In genomic region chr19:16429066-16429758, GRCh38 we compare ENCODE assay signal across 9 cellular contexts. TPM values are rescaled to one million over a fixed set of nuclear protein-coding genes. Genes with fewer than 3 reads are reported as not detected.
DNase-seq lines count a peak whose midpoint lies in the region; ATAC-seq and TF ChIP-seq lines count a peak whose summit lies in the region.
"Had no signal": no experiment of that assay in that cellular context is flagged by ENCODE, and none has a peak within 500 bp of the region (broad histone marks: within the 10 kb centered on the region; RNA-seq: fewer than 3 reads in every experiment).

No MANE protein-coding gene starts in this region.

- no peaks in the 10 kb centered on the region for H3K9me2 ChIP-seq in MM.1S (replicated peaks; ENCODE audit: insufficient read depth, low read length)

- peaks cover 0 to 23% (median 5%) of the 10 kb centered on the region in 11 experiments; a peak in 7 of 22 replicates for H4K20me1 ChIP-seq in BLaER1 treated with 17β-estradiol and CSF1 and Interleukin-3, amounts not matched to agents 10 nM and 100 nM
- H4K20me1 ChIP-seq in MM.1S (ENCODE audit: insufficient read depth, low read length): no peaks in the 10 kb centered on the region

- no peaks in the 10 kb centered on the region for H3K27me3 ChIP-seq in BLaER1 treated with 17β-estradiol and CSF1 and Interleukin-3, amounts not matched to agents 10 nM and 100 nM
- no peaks in the 10 kb centered on the region for H3K27me3 ChIP-seq in MM.1S (replicated peaks; ENCODE audit: insufficient read depth, low read length)

- peaks cover 6% of the 10 kb centered on the region; the same call in 1 of the 2 replicates for H3K79me2 ChIP-seq in MM.1S (ENCODE audit: low read length)

- no peaks in the 10 kb centered on the region for H3K4me1 Mint-ChIP-seq in Calu3 (ENCODE audit: low read depth, unreplicated experiment)

- H3K4me1 ChIP-seq in BLaER1 treated with 17β-estradiol and CSF1 and Interleukin-3, amounts not matched to agents 10 nM and 100 nM: peaks cover 5 to 37% (median 28%) of the 10 kb centered on the region in 10 experiments
- H3K4me1 ChIP-seq in MM.1S (ENCODE audit: low read length): peaks cover 4% of the 10 kb centered on the region; the same call in 1 of the 2 replicates

- peak overlapping the region in 1 of 11 experiments; percentile 25; a peak in 2 of 22 replicates for H3K27ac ChIP-seq in BLaER1 treated with 17β-estradiol and CSF1 and Interleukin-3, amounts not matched to agents 10 nM and 100 nM
- H3K27ac ChIP-seq in MM.1S (ENCODE audit: low read length): no peak overlapping the region

- ATAC-seq in HG02763 (IDR thresholded peaks at IDR 0.05; ENCODE audit: unreplicated experiment): no peak

- H3K36me3 Mint-ChIP-seq in Calu3 (ENCODE audit: insufficient read depth, unreplicated experiment): peaks cover 6% of the 10 kb centered on the region

- H3K36me3 ChIP-seq in BLaER1 treated with 17β-estradiol and CSF1 and Interleukin-3, amounts not matched to agents 10 nM and 100 nM: peaks cover 83 to 97% (median 94%) of the 10 kb centered on the region in 11 experiments
- no peaks in the 10 kb centered on the region for H3K36me3 ChIP-seq in MM.1S (replicated peaks; ENCODE audit: insufficient read depth, low read length)

- H3K9ac ChIP-seq in BLaER1 treated with 17β-estradiol and CSF1 and Interleukin-3, amounts not matched to agents 10 nM and 100 nM: no peak overlapping the region; a peak in 1 of 22 replicates
- no peak overlapping the region for H3K9ac ChIP-seq in MM.1S (ENCODE audit: low read length)

- no TSS peak for BruUV-seq in Calu3 (replicated peaks; lab: Mats Ljungman, UMichigan)

- H3K4me3 ChIP-seq in BLaER1 treated with 17β-estradiol and CSF1 and Interleukin-3, amounts not matched to agents 10 nM and 100 nM: no peak overlapping the region
- H3K4me3 ChIP-seq in MM.1S (ENCODE audit: low read length): no peak overlapping the region

- H3K4me2 ChIP-seq in BLaER1 treated with 17β-estradiol and CSF1 and Interleukin-3, amounts not matched to agents 10 nM and 100 nM: peak overlapping the region in 10 of 11 experiments; percentile 18 to 63 (median 44); a peak in 16 of 22 replicates
- no peak overlapping the region for H3K4me2 ChIP-seq in MM.1S (ENCODE audit: low read depth, low read length)

- H3K4me3 Mint-ChIP-seq in Calu3 (ENCODE audit: low read depth, unreplicated experiment): no peak overlapping the region

- intact Hi-C loops in Calu3 (cut with micrococcal nuclease; ENCODE audit: unreplicated experiment): no loop called here

- H3K9me3 Mint-ChIP-seq in Calu3 (ENCODE audit: low read depth, unreplicated experiment): no peaks in the 10 kb centered on the region

- no peak overlapping the region for H2AFZ ChIP-seq in MM.1S (ENCODE audit: low read length)

- no peaks in the 10 kb centered on the region for H3K9me3 ChIP-seq in BLaER1 treated with 17β-estradiol and CSF1 and Interleukin-3, amounts not matched to agents 10 nM and 100 nM (replicated peaks in 1 of 11)
- no peaks in the 10 kb centered on the region for H3K9me3 ChIP-seq in MM.1S (replicated peaks; ENCODE audit: insufficient read depth, low read length)

- TF ChIP-seq CTCF in Calu3 (IDR thresholded peaks at IDR 0.05; ENCODE audit: unreplicated experiment) (no peak), MM.1S (IDR thresholded peaks at IDR 0.05; ENCODE audit: low read length) (no peak)

- H3K27me3 Mint-ChIP-seq in Calu3 (ENCODE audit: unreplicated experiment): no peaks in the 10 kb centered on the region

- DNase-seq in NCI-H1694 treated with DMSO at 0.1 percent for 48 hours (lab: John Stamatoyannopoulos, UW) (peak; percentile 46), dermis blood vessel endothelial cell (peak; percentile 28), midbrain (lab: John Stamatoyannopoulos, UW) (peak; percentile 31), Calu3 (no peak), SIG-M5 treated with dmso at 0.1 percent for 504 hours (lab: John Stamatoyannopoulos, UW; ENCODE audit: unreplicated experiment) (no peak), MM.1S (no peak)
- DNase-seq: DND-41 had no signal

- H3F3A ChIP-seq in MM.1S (ENCODE audit: insufficient read depth, low read length): no peaks in the 10 kb centered on the region

- CTCF ChIA-PET in Calu3 (lab: Charles Lee): no interaction called here

- H3K27ac Mint-ChIP-seq in Calu3 (ENCODE audit: unreplicated experiment): no peak overlapping the region

RNA-seq across cellular contexts. Expression of gene EPS15L1, which starts 42.6 kb away (rescaled TPM):
- total RNA-seq in dermis blood vessel endothelial cell: 8.7 and 11.8 TPM in 2 replicates
- total RNA-seq in Calu3 (2022): 24.2 and 25.6 TPM in 2 replicates

Comparison
In these comparisons a context has a peak if more than half of its experiments do, and no peak if none do; other contexts are left out.
1. DNase-seq: peak in NCI-H1694 treated with DMSO at 0.1 percent for 48 hours (single experiment), dermis blood vessel endothelial cell (single experiment) and midbrain (single experiment); none in Calu3 (single experiment), SIG-M5 treated with dmso at 0.1 percent for 504 hours (single experiment) and MM.1S (single experiment).